Comparison of ENCODE assay signal across 19 cellular contexts in genomic region chr9:79591463-79591862, GRCh38.
"Had no signal": no experiment of that assay in that cellular context is flagged by ENCODE, and none has a peak within 500 bp of the region (broad histone marks: within the 10 kb centered on the region; RNA-seq: fewer than 3 reads in every experiment).

No MANE protein-coding gene starts in this region.

- H3K27ac Mint-ChIP-seq: activated CD4-positive, alpha-beta T cell treated with anti-CD3 and anti-CD28 coated beads for 36 hours; endodermal cell; memory B cell; WTC11 had no signal

- H3K27me3 Mint-ChIP-seq: activated CD4-positive, alpha-beta T cell treated with anti-CD3 and anti-CD28 coated beads for 36 hours; memory B cell; stimulated activated naive CD8-positive, alpha-beta T cell treated with anti-CD3 and anti-CD28 coated beads, Interleukin-15, amount 100 ng/mL, for 72 hours had no signal

- H3K36me3 ChIP-seq: brain microvascular endothelial cell, pancreas, right lobe of liver, upper lobe of left lung had no signal

- H3K4me1 ChIP-seq: pancreas, right lobe of liver had no signal

- H3K9me3 ChIP-seq: pancreas, right lobe of liver, suprapubic skin, upper lobe of left lung had no signal

- H3K4me3 Mint-ChIP-seq: activated CD4-positive, alpha-beta T cell treated with anti-CD3 and anti-CD28 coated beads for 36 hours; endodermal cell; WTC11 had no signal

- H3K9me3 Mint-ChIP-seq: endodermal cell; stimulated activated naive CD8-positive, alpha-beta T cell treated with anti-CD3 and anti-CD28 coated beads, Interleukin-15, amount 100 ng/mL, for 72 hours; WTC11 had no signal

- H3K27ac ChIP-seq: brain microvascular endothelial cell, epithelial cell of prostate, pancreas, right lobe of liver, suprapubic skin, upper lobe of left lung had no signal

- H3K27me3 ChIP-seq: brain microvascular endothelial cell, pancreas, right lobe of liver, suprapubic skin, upper lobe of left lung had no signal

- H3K4me3 ChIP-seq: pancreas, right lobe of liver, suprapubic skin, upper lobe of left lung had no signal

- DNase-seq: activated CD4-positive, alpha-beta T cell treated with anti-CD3 and anti-CD28 coated beads for 36 hours; activated CD4-positive, alpha-beta T cell treated with anti-CD3 and anti-CD28 coated beads, Interleukin-2, amount 50 U/mL, for 48 hours; activated gamma-delta T cell treated with Interleukin-2 at 50 U/mL for 16 hours; anterior cingulate cortex; brain microvascular endothelial cell; central memory CD4-positive, alpha-beta T cell; endodermal cell; foreskin fibroblast; pancreas; right lobe of liver; small intestine; stimulated activated CD4-positive, alpha-beta T cell treated with anti-CD3 and anti-CD28 coated beads, Interleukin-15, amount 100 ng/mL, for 24 hours; stimulated activated CD4-positive, alpha-beta T cell treated with anti-CD3 and anti-CD28 coated beads, Interleukin-2, amount 100 ng/mL, for 48 hours; stimulated activated naive CD8-positive, alpha-beta T cell treated with anti-CD3 and anti-CD28 coated beads, Interleukin-15, amount 100 ng/mL, for 72 hours; upper lobe of left lung had no signal

- ATAC-seq: activated CD4-positive, alpha-beta T cell treated with anti-CD3 and anti-CD28 coated beads for 36 hours; pancreas; right lobe of liver; stimulated activated naive CD8-positive, alpha-beta T cell treated with anti-CD3 and anti-CD28 coated beads, Interleukin-15, amount 100 ng/mL, for 72 hours; WTC11 had no signal
